9 cellular contexts compared by ENCODE assay signal in genomic region chr1:150152182-150152536, GRCh38. TPM values are rescaled to one million over a fixed set of nuclear protein-coding genes. Genes with fewer than 3 reads are reported as not detected.
DNase-seq lines count a peak whose midpoint lies in the region; ATAC-seq and TF ChIP-seq lines count a peak whose summit lies in the region.
"Had no signal": no experiment of that assay in that cellular context is flagged by ENCODE, and none has a peak within 500 bp of the region (broad histone marks: within the 10 kb centered on the region; RNA-seq: fewer than 3 reads in every experiment).

No MANE protein-coding gene starts in this region.

- H3K9me3 ChIP-seq in iPS-15b (ENCODE audit: control insufficient read depth, insufficient read depth, low read length) (no peaks in the 10 kb centered on the region), spleen (no peaks in the 10 kb centered on the region)

- H3K27me3 ChIP-seq in iPS-15b (ENCODE audit: control insufficient read depth, insufficient read depth, low read length) (peaks cover 24% of the 10 kb centered on the region), spleen (replicated peaks in 1 of 7) (peaks cover 0 to 16% (median 0%) of the 10 kb centered on the region in 7 donors)

- peak overlapping the region; percentile 59 to 95 (median 93) for H3K27ac ChIP-seq in spleen
- H3K27ac ChIP-seq: VCaP had no signal

- peaks cover 1% of the 10 kb centered on the region for H3K27me3 Mint-ChIP-seq in activated CD4-positive, alpha-beta memory T cell treated with anti-CD3 and anti-CD28 coated beads, Interleukin-2, amount 10 ng/mL, durations not matched to agents 7 days and 5 days

- H3K4me3 ChIP-seq in HFF-Myc (replicated peaks; ENCODE audit: low read depth, low read length) (0 out of 2 replicates have a peak overlapping the region, but pooled peaks have one; percentile 76), iPS-15b (ENCODE audit: low read depth, low read length) (peak overlapping the region; percentile 2), spleen (peak overlapping the region in 7 of 8 donors; percentile 51 to 90 (median 78))

- H3K9ac ChIP-seq in iPS-15b (ENCODE audit: low read depth, low read length) = no peak overlapping the region

- H3K27ac Mint-ChIP-seq in activated CD4-positive, alpha-beta memory T cell treated with anti-CD3 and anti-CD28 coated beads, Interleukin-2, amount 10 ng/mL, durations not matched to agents 7 days and 5 days = peak overlapping the region; percentile 93

- TF ChIP-seq CTCF in HFF-Myc (IDR thresholded peaks at IDR 0.05; ENCODE audit: low read depth, low read length, missing control alignments) (no peak), spleen (IDR thresholded peaks at IDR 0.05 in 8 of 11, conservative IDR thresholded peaks at IDR 0.05 in 3 of 11) (no peak)

- no peak for TF ChIP-seq POLR2A in spleen (IDR thresholded peaks at IDR 0.05)

- DNase-seq in HFF-Myc (ENCODE audit: extremely low read depth, low read depth) (no peak), spleen (no peak), mucosa of gallbladder (ENCODE audit: low spot score) (no peak), Ammon's horn (ENCODE audit: low spot score) (no peak)
- DNase-seq in activated CD4-positive, alpha-beta memory T cell treated with anti-CD3 and anti-CD28 coated beads, Interleukin-2, amount 10 ng/mL, durations not matched to agents 7 days and 5 days = no peak

- H3K4me1 ChIP-seq in iPS-15b (ENCODE audit: control insufficient read depth, insufficient read depth, low read length) (peaks cover 3% of the 10 kb centered on the region), spleen (peaks cover 34 to 88% (median 63%) of the 10 kb centered on the region in 6 donors)

- WGBS in spleen, 5 donors = 65 to 80% (median 72%) methylated on average over 2 of the region's 2 CpGs

- H3K36me3 ChIP-seq in iPS-15b (ENCODE audit: control insufficient read depth, insufficient read depth, low read length) = peaks cover 14% of the 10 kb centered on the region
- H3K36me3 ChIP-seq in spleen = peaks cover 0 to 55% (median 42%) of the 10 kb centered on the region in 6 donors

- H3K4me1 Mint-ChIP-seq in activated CD4-positive, alpha-beta memory T cell treated with anti-CD3 and anti-CD28 coated beads, Interleukin-2, amount 10 ng/mL, durations not matched to agents 7 days and 5 days = peaks cover 70% of the 10 kb centered on the region

- ATAC-seq in HG03135 (IDR thresholded peaks at IDR 0.05; ENCODE audit: unreplicated experiment) = no peak
- ATAC-seq in HG03378 (IDR thresholded peaks at IDR 0.05; ENCODE audit: unreplicated experiment) = no peak

- no peaks in the 10 kb centered on the region for H3K9me3 Mint-ChIP-seq in activated CD4-positive, alpha-beta memory T cell treated with anti-CD3 and anti-CD28 coated beads, Interleukin-2, amount 10 ng/mL, durations not matched to agents 7 days and 5 days

- peaks cover 64% of the 10 kb centered on the region for H3K36me3 Mint-ChIP-seq in activated CD4-positive, alpha-beta memory T cell treated with anti-CD3 and anti-CD28 coated beads, Interleukin-2, amount 10 ng/mL, durations not matched to agents 7 days and 5 days (ENCODE audit: low read depth)

- intact Hi-C loops in spleen (cut with DNase I; ENCODE audit: low total_unique reads) = no loop called here

- POLR2A ChIA-PET in activated CD4-positive, alpha-beta memory T cell treated with anti-CD3 and anti-CD28 coated beads, Interleukin-2, amount 10 ng/mL, durations not matched to agents 7 days and 5 days (lab: Charles Lee) = interaction anchor here (1.0 to 6.9 kb wide), 10 partner anchors 9 to 266 kb away, joined by 3 to 68 read pairs (median 10); partner anchors contain the start of gene VPS45

- peak overlapping the region; percentile 86 for H3K4me3 Mint-ChIP-seq in activated CD4-positive, alpha-beta memory T cell treated with anti-CD3 and anti-CD28 coated beads, Interleukin-2, amount 10 ng/mL, durations not matched to agents 7 days and 5 days

- CTCF ChIA-PET in activated CD4-positive, alpha-beta memory T cell treated with anti-CD3 and anti-CD28 coated beads, Interleukin-2, amount 10 ng/mL, durations not matched to agents 7 days and 5 days (lab: Charles Lee) = interaction anchor here (1.0 to 2.1 kb wide), 2 partner anchors 13 to 78 kb away, joined by 4 to 11 read pairs; no protein-coding TSS in a partner anchor

RNA-seq across cellular contexts. Expression of gene PLEKHO1, which starts 2.4 kb away (rescaled TPM):
- total RNA-seq in activated CD4-positive, alpha-beta memory T cell treated with anti-CD3 and anti-CD28 coated beads, Interleukin-2, amount 10 ng/mL, durations not matched to agents 7 days and 5 days = 10 to 100 TPM; 89.8 to 92.9 TPM
- total RNA-seq in spleen = 100 to 1,000 TPM in 5 of 7 donors, 10 to 100 TPM in 2; 95.9 to 147 (median 121) TPM
- polyA plus RNA-seq in spleen = 100 to 1,000 TPM; 154 to 228 (median 166) TPM
- 56.4 TPM for total RNA-seq in mucosa of gallbladder

Comparison
In these comparisons a context has a peak if more than half of its experiments do, and no peak if none do; other contexts are left out.
1. H3K4me3 ChIP-seq: peak in every context shown above with its lines; median percentile 78 in spleen; 76 in HFF-Myc; 2 in iPS-15b.